In the genomic region with DNA sequence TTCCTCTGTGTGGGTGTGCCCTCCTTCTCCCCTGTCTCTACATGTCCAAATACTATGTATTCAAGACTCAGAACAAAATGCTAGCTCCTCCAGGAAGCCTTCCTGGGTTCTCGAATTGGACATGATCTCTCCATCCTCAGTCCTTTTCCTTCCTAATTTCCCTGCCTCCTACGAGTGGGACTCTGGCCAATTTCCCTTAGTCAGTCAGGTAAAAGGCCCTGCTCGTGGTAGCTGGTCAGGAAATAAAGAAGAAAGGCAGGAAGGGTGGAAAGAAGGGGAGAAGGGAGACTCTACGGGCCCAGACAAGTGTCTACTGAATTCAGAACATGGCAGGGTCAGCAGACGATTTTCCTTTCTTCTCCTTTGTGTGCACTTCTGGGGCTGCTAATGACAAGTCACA, we compare ENCODE assay signal across 25 cellular contexts.
"Had no signal": no experiment of that assay in that cellular context is flagged by ENCODE, and none has a peak within 500 bp of the region (broad histone marks: within the 10 kb centered on the region; RNA-seq: fewer than 3 reads in every experiment).

No MANE protein-coding gene starts in this region.

- H3K9me3 ChIP-seq: spleen, testis had no signal

- FAIRE-seq: colon, frontal cortex, TTC549, urothelium cell line had no signal

- ATAC-seq: left cardiac atrium; naive thymus-derived CD8-positive, alpha-beta T cell; right cardiac atrium; stimulated activated naive CD8-positive, alpha-beta T cell treated with anti-CD3 and anti-CD28 coated beads, Interleukin-15, Interleukin-2, amounts not matched to agents 100 U/mL and 50 U/mL, for 24 hours had no signal

- H3K27ac Mint-ChIP-seq: T-helper 1 cell treated with Interleukin-12 subunit alpha and Interleukin-12 subunit beta and Interleukin-4 antibody, amounts not matched to agents 30 μg/mL and 1 μg/mL, for 36 hours had no signal

- H3K4me3 ChIP-seq: spleen, testis had no signal

- H3K36me3 ChIP-seq: spleen had no signal

- H3K36me3 Mint-ChIP-seq: naive thymus-derived CD8-positive, alpha-beta T cell had no signal

- H3K9me3 Mint-ChIP-seq: naive thymus-derived CD8-positive, alpha-beta T cell; T-helper 1 cell treated with Interleukin-12 subunit alpha and Interleukin-12 subunit beta and Interleukin-4 antibody, amounts not matched to agents 30 μg/mL and 1 μg/mL, for 36 hours had no signal

- H3K27me3 ChIP-seq: testis had no signal

- DNase-seq: activated CD4-positive, alpha-beta T cell treated with anti-CD3 and anti-CD28 coated beads for 4 hours; activated CD4-positive, alpha-beta T cell treated with anti-CD3 and anti-CD28 coated beads, Interleukin-2, amount 50 U/mL, for 48 hours; activated CD8-positive, alpha-beta memory T cell treated with anti-CD3 and anti-CD28 coated beads for 24 hours; activated effector memory CD4-positive, alpha-beta T cell treated with Interleukin-2 at 50 U/mL for 16 hours; activated naive CD4-positive, alpha-beta T cell treated with Interleukin-2 at 50 U/mL for 16 hours; amygdala; dermis blood vessel endothelial cell; effector CD4-positive, alpha-beta T cell; islet precursor cell; left cardiac atrium; midbrain; naive thymus-derived CD8-positive, alpha-beta T cell; right cardiac atrium; stimulated activated CD4-positive, alpha-beta T cell treated with anti-CD3 and anti-CD28 coated beads, Interleukin-2, amount 100 ng/mL, for 48 hours; stimulated activated naive CD8-positive, alpha-beta T cell treated with anti-CD3 and anti-CD28 coated beads, Interleukin-15, Interleukin-2, amounts not matched to agents 100 U/mL and 50 U/mL, for 24 hours; T-helper 9 cell; testis; trophoblast cell had no signal

- H3K4me1 Mint-ChIP-seq: naive thymus-derived CD8-positive, alpha-beta T cell had no signal

- H3K27ac ChIP-seq: spleen, testis, VCaP had no signal

- H3K4me1 ChIP-seq: spleen had no signal

- H3K4me3 Mint-ChIP-seq: naive thymus-derived CD8-positive, alpha-beta T cell; T-helper 1 cell treated with Interleukin-12 subunit alpha and Interleukin-12 subunit beta and Interleukin-4 antibody, amounts not matched to agents 30 μg/mL and 1 μg/mL, for 36 hours had no signal
